ENCODE assay signal across 18 cellular contexts in the genomic region with DNA sequence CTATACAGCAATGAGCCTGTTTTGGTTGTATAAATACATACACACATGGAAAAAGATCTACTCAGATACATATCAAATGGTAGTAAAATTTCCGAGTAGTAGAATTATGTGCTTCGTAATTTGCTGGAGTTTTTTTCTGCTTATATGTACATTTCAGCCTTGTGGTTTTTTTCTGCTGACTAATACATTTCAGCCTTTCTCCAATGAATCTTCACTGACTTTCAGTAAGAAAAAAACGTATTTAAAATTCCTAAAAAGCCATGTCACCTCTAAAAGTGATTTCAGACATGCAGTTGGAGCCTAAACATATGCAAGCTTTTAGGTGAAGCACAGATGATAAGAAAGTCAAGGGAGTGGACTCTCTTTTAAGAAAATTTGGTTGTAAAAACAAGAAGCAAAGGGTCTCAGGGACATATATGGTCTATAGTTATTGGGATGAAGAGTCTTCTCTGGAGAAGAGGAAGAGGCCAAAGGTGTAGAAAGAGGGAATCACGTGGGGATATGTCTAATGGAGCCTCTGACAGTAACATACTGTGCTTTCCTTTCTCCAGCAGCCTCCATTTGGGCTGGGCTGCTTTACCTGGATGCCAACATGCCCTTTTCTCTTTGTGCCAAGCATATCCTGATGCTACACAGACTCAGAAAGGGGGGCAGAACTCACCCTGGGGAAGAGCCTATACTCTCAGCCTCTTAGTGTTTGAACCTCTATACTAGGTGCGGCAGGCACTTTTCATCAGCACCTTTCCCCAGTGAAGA. TPM values are rescaled to one million over a fixed set of nuclear protein-coding genes. Genes with fewer than 3 reads are reported as not detected.
A peak's percentile ranks its signal among the peaks of the same experiment; 100 is the strongest.
DNase-seq lines count a peak whose midpoint lies in the region; ATAC-seq and TF ChIP-seq lines count a peak whose summit lies in the region.
"Had no signal": no experiment of that assay in that cellular context is flagged by ENCODE, and none has a peak within 500 bp of the region (broad histone marks: within the 10 kb centered on the region; RNA-seq: fewer than 3 reads in every experiment).

No MANE protein-coding gene starts in this region.

- in situ Hi-C loops in astrocyte of the spinal cord (cut with HindIII; ENCODE audit: low sequenced_read_pairs): no loop called here

- peaks cover 3% of the 10 kb centered on the region for H3K27me3 ChIP-seq in AG04450 (ENCODE audit: control insufficient read depth, insufficient read depth, low read length)

- no peak overlapping the region for H3K27ac ChIP-seq in AG04450 (ENCODE audit: low read depth, low read length)
- H3K27ac ChIP-seq: colonic mucosa, KMS-11 had no signal

- no peak overlapping the region for H3K27ac Mint-ChIP-seq in activated naive CD8-positive, alpha-beta T cell treated with anti-CD3 and anti-CD28 coated beads for 36 hours
- H3K27ac Mint-ChIP-seq: activated naive CD8-positive, alpha-beta T cell; stimulated activated naive CD8-positive, alpha-beta T cell treated with anti-CD3 and anti-CD28 coated beads, Interleukin-15, amount 100 ng/mL, for 72 hours had no signal

- ATAC-seq in HG03135 (IDR thresholded peaks at IDR 0.05; ENCODE audit: unreplicated experiment): no peak
- ATAC-seq: esophagus mucosa, HCT116 had no signal

- CTCF ChIA-PET in AG04450 (lab: Charles Lee): interaction anchor here (1.0 kb wide), 1 partner anchor 230 kb away, joined by 3 read pairs; no protein-coding TSS in a partner anchor

- H3K4me3 ChIP-seq in AG04450 (ENCODE audit: low read depth, low read length): 0 out of 2 replicates have a peak overlapping the region, but pooled peaks have one; percentile 7
- H3K4me3 ChIP-seq in astrocyte of the spinal cord (ENCODE audit: low read depth, low read length): no peak overlapping the region
- H3K4me3 ChIP-seq: colonic mucosa had no signal

- H3K4me3 Mint-ChIP-seq in activated naive CD8-positive, alpha-beta T cell treated with anti-CD3 and anti-CD28 coated beads for 36 hours: no peak overlapping the region
- H3K4me3 Mint-ChIP-seq: stimulated activated naive CD8-positive, alpha-beta T cell treated with anti-CD3 and anti-CD28 coated beads, Interleukin-15, amount 100 ng/mL, for 72 hours had no signal

- POLR2A ChIA-PET in AG04450 (lab: Yijun Ruan, JAX): no interaction called here

- H3K27me3 Mint-ChIP-seq in activated naive CD8-positive, alpha-beta T cell treated with anti-CD3 and anti-CD28 coated beads for 36 hours: peaks cover 64% of the 10 kb centered on the region

- H3K36me3 Mint-ChIP-seq in activated naive CD8-positive, alpha-beta T cell treated with anti-CD3 and anti-CD28 coated beads for 36 hours: no peaks in the 10 kb centered on the region
- H3K36me3 Mint-ChIP-seq: activated naive CD8-positive, alpha-beta T cell had no signal

- no peak for TF ChIP-seq CTCF in AG04450 (IDR thresholded peaks at IDR 0.05; ENCODE audit: low read depth, low read length)
- TF ChIP-seq CTCF in astrocyte of the spinal cord (IDR thresholded peaks at IDR 0.05; ENCODE audit: low read depth, low read length): no peak

- DNase-seq in AG04450 (ENCODE audit: low read depth, low spot score) (peak; percentile 50), HCEC 1CT (peak; percentile 36), astrocyte of the spinal cord (ENCODE audit: low read depth, low spot score) (peak; percentile 65), iris pigment epithelial cell (ENCODE audit: low read depth) (peak; percentile 13), kidney glomerular epithelial cell (lab: John Stamatoyannopoulos, UW) (no peak), DMS53 (lab: John Stamatoyannopoulos, UW) (no peak)
- DNase-seq in activated naive CD8-positive, alpha-beta T cell treated with anti-CD3 and anti-CD28 coated beads for 36 hours: no peak
- DNase-seq: activated CD8-positive, alpha-beta memory T cell treated with anti-CD3 and anti-CD28 coated beads, Interleukin-2, amount 50 U/mL, for 48 hours; colonic mucosa; NCI-H1436; OCI-M1; stimulated activated naive CD8-positive, alpha-beta T cell treated with anti-CD3 and anti-CD28 coated beads, Interleukin-15, amount 100 ng/mL, for 72 hours had no signal

- no peaks in the 10 kb centered on the region for H3K4me1 Mint-ChIP-seq in activated naive CD8-positive, alpha-beta T cell treated with anti-CD3 and anti-CD28 coated beads for 36 hours

- no peaks in the 10 kb centered on the region for H3K9me3 ChIP-seq in AG04450 (ENCODE audit: control insufficient read depth, insufficient read depth, low read length)
- H3K9me3 ChIP-seq: colonic mucosa had no signal

- peaks cover 11% of the 10 kb centered on the region for H3K9me3 Mint-ChIP-seq in activated naive CD8-positive, alpha-beta T cell treated with anti-CD3 and anti-CD28 coated beads for 36 hours

RNA-seq across cellular contexts. Expression of gene AMPH, which starts 2.4 kb away (rescaled TPM):
- 17.3 and 19.5 TPM in 2 replicates for polyA plus RNA-seq in AG04450 (2011; rRNA removed)
- polyA minus RNA-seq in AG04450 (2011; rRNA and poly(A)+ RNA removed): 20.2 and 21.7 TPM in 2 replicates
- total RNA-seq in activated naive CD8-positive, alpha-beta T cell treated with anti-CD3 and anti-CD28 coated beads for 36 hours: not detected
- total RNA-seq: NCI-H460 had no signal

Comparison
In these comparisons a context has a peak if more than half of its experiments do, and no peak if none do; other contexts are left out.
1. DNase-seq: peak in AG04450 (single experiment), HCEC 1CT (single experiment), astrocyte of the spinal cord (single experiment) and iris pigment epithelial cell (single experiment); none in kidney glomerular epithelial cell (single experiment), activated naive CD8-positive, alpha-beta T cell treated with anti-CD3 and anti-CD28 coated beads for 36 hours (single experiment) and DMS53 (single experiment).